In genomic region chr11:4095509-4096230, GRCh38 we compare ENCODE assay signal across 8 cellular contexts. TPM values are rescaled to one million over a fixed set of nuclear protein-coding genes. Genes with fewer than 3 reads are reported as not detected.
DNase-seq lines count a peak whose midpoint lies in the region; TF ChIP-seq lines count a peak whose summit lies in the region.

No MANE protein-coding gene starts in this region.

- H3K4me3 ChIP-seq in MG63 (peak overlapping the region; percentile 75), astrocyte of the spinal cord (ENCODE audit: low read depth, low read length) (peak overlapping the region; percentile 80), tibial artery (peak overlapping the region; percentile 65 to 68)

- H3K9me3 ChIP-seq in MG63 = no peaks in the 10 kb centered on the region
- no peaks in the 10 kb centered on the region for H3K9me3 ChIP-seq in tibial artery

- H3K36me3 ChIP-seq in MG63 (peaks cover 8% of the 10 kb centered on the region), tibial artery (peaks cover 0 to 18% (median 8%) of the 10 kb centered on the region in 3 donors)

- DNase-seq in G401 (ENCODE audit: low spot score) (peak; percentile 16), MG63 (no peak), astrocyte of the spinal cord (ENCODE audit: low read depth, low spot score) (peak; percentile 42), left kidney (ENCODE audit: low read depth, low spot score) (peak; percentile 59), tibial artery (no peak), ureter (ENCODE audit: low spot score) (no peak), islet precursor cell (no peak), NCI-H2081 treated with DMSO at 0.1 percent for 48 hours (lab: John Stamatoyannopoulos, UW) (no peak)

- TF ChIP-seq CTCF in astrocyte of the spinal cord (IDR thresholded peaks at IDR 0.05; ENCODE audit: low read depth, low read length) = no peak
- TF ChIP-seq CTCF in tibial artery (IDR thresholded peaks at IDR 0.05) = no peak

- in situ Hi-C loops in G401 (cut with HindIII; ENCODE audit: low sequenced_read_pairs) (no loop called here), astrocyte of the spinal cord (cut with HindIII; ENCODE audit: low sequenced_read_pairs) (no loop called here)

- no peaks in the 10 kb centered on the region for H3K27me3 ChIP-seq in MG63
- H3K27me3 ChIP-seq in tibial artery = no peaks in the 10 kb centered on the region

- H3K27ac ChIP-seq in tibial artery = peak overlapping the region; percentile 85 to 86

- intact Hi-C loops in tibial artery (cut with DNase I; ENCODE audit: low total_unique reads) = no loop called here

- H3K4me1 ChIP-seq in tibial artery = peaks cover 0 to 24% (median 11%) of the 10 kb centered on the region in 4 donors

RNA-seq across cellular contexts. Expression of gene RRM1, which starts 1.1 kb away (rescaled TPM):
- total RNA-seq in G401 (2014; rRNA removed; shearing (Covaris generic)) = 165 TPM in 2 replicates
- 84.1 and 87.5 TPM in 2 replicates for total RNA-seq in MG63 (2014; rRNA removed; shearing (Covaris generic); ENCODE audit: low replicate concordance)
- total RNA-seq in ureter = 28.9 TPM

Comparison
In these comparisons a context has a peak if more than half of its experiments do, and no peak if none do; other contexts are left out.
1. DNase-seq: peak in G401 (single experiment), astrocyte of the spinal cord (single experiment) and left kidney (single experiment); none in MG63 (single experiment), tibial artery (0 of 2), ureter (single experiment), islet precursor cell (single experiment) and NCI-H2081 treated with DMSO at 0.1 percent for 48 hours (single experiment).
2. Peak in every context shown above with its lines, with median percentiles within 50 percentile points of each other: H3K4me3 ChIP-seq.